11 cellular contexts compared by ENCODE assay signal in the genomic region with DNA sequence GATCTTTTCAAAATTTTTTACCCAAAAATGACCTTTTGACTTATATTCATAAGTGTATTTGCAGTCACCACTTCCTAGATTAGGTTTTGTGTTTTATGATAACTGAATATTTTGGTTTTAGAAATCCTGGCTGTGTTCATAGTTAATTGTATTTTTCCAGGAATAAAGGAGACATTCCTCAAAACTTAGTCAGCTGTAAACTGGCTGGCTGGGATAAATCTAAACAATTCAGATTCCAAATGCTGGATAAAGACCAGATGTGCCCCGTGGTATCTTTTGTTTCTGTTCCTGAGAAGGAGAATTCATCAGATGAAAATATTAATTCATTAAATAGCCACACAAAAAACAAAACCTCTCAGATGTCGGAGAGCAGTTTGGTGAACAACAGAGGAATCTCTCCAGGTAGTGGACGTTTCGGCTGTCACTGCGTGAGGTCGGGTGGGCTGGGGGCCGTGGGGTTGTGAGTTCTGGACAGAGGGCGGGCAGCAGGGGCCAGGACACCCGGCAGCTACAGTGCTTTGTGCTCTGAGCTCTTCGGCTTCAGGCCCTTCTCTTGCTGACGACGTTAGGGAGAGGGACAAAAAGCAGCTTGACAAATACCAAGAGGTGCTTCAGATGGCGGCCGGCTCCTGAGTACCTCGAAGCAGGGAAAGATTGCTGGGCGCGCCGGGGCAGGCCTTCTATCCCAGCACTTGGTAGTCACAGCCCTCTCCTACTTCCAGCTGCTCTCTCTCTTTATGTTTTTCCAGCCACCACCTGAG. TPM values are rescaled to one million over a fixed set of nuclear protein-coding genes. Genes with fewer than 3 reads are reported as not detected.
A peak's percentile ranks its signal among the peaks of the same experiment; 100 is the strongest.
DNase-seq lines count a peak whose midpoint lies in the region; ATAC-seq and TF ChIP-seq lines count a peak whose summit lies in the region.
"Had no signal": no experiment of that assay in that cellular context is flagged by ENCODE, and none has a peak within 500 bp of the region (broad histone marks: within the 10 kb centered on the region; RNA-seq: fewer than 3 reads in every experiment).

No MANE protein-coding gene starts in this region.

- TF ChIP-seq CTCF in AG09309 (IDR thresholded peaks at IDR 0.05; ENCODE audit: control insufficient read depth, insufficient read depth, low read depth, low read length, missing control alignments) (no peak), GM13977 (IDR thresholded peaks at IDR 0.05; ENCODE audit: extremely low read depth, insufficient read depth, missing control alignments) (no peak)

- no peaks in the 10 kb centered on the region for H3K9me3 ChIP-seq in neuron (ENCODE audit: low read length)

- peaks cover 14% of the 10 kb centered on the region for H3K4me1 ChIP-seq in neuron (ENCODE audit: insufficient read depth, low read length)

- H2AFZ ChIP-seq in neuron (ENCODE audit: low read depth, low read length) = peak overlapping the region; percentile 5

- in situ Hi-C loops in GM13977 (cut with MboI; ENCODE audit: low pct_unique_long_range_greater_than_20kb, low sequenced_read_pairs, unreplicated experiment) = no loop called here

- DNase-seq in AG09309 (ENCODE audit: low read depth) = peak; percentile 37
- peak; percentile 45 for DNase-seq in NCI-H2171 (lab: John Stamatoyannopoulos, UW)
- DNase-seq in dermis microvascular lymphatic vessel endothelial cell (ENCODE audit: low read depth in 2 of 2) = peak; percentile 67 to 88
- no peak for DNase-seq in islet precursor cell
- DNase-seq in activated effector memory CD4-positive, alpha-beta T cell treated with Interleukin-2 at 50 U/mL for 16 hours = no peak
- DNase-seq in GM13977 (ENCODE audit: low spot score) = no peak
- DNase-seq: activated gamma-delta T cell treated with Interleukin-2 at 50 U/mL for 16 hours had no signal

- H3K27me3 ChIP-seq in neuron (ENCODE audit: insufficient read depth, low read length) = peaks cover 12% of the 10 kb centered on the region

- ATAC-seq in HG03108 (IDR thresholded peaks at IDR 0.05; ENCODE audit: unreplicated experiment) = no peak

- H3K4me3 ChIP-seq in AG09309 (ENCODE audit: control insufficient read depth, low read depth, low read length) = peak overlapping the region; percentile 46
- no peak overlapping the region for H3K4me3 ChIP-seq in neuron (ENCODE audit: low read length)

- H3K36me3 ChIP-seq in neuron (ENCODE audit: insufficient read depth, low read length) = no peaks in the 10 kb centered on the region

RNA-seq across cellular contexts. Expression of a gene that starts 24.6 kb away (rescaled TPM):
- total RNA-seq in dermis microvascular lymphatic vessel endothelial cell = 22.7 and 44.1 TPM in 2 replicates
- total RNA-seq: HT-29 had no signal

RNA-seq across cellular contexts. Expression of a gene that starts 29.2 kb away (rescaled TPM):
- not detected in 2 replicates for total RNA-seq in dermis microvascular lymphatic vessel endothelial cell
- total RNA-seq: HT-29 had no signal

RNA-seq across cellular contexts. Expression of a gene that starts 56.1 kb away (rescaled TPM):
- 0.13 and 0.63 TPM in 2 replicates for total RNA-seq in dermis microvascular lymphatic vessel endothelial cell

RNA-seq across cellular contexts. Expression of a gene that starts 56.3 kb away (rescaled TPM):
- not detected in 2 replicates for total RNA-seq in dermis microvascular lymphatic vessel endothelial cell
- total RNA-seq: frontal cortex, HT-29 had no signal

Comparison
In these comparisons a context has a peak if more than half of its experiments do, and no peak if none do; other contexts are left out.
1. DNase-seq: peak in AG09309 (single experiment), NCI-H2171 (single experiment) and dermis microvascular lymphatic vessel endothelial cell (2 of 2); none in islet precursor cell (single experiment), activated effector memory CD4-positive, alpha-beta T cell treated with Interleukin-2 at 50 U/mL for 16 hours (single experiment) and GM13977 (single experiment).